Comparison of ENCODE assay signal across 7 cellular contexts in the genomic region with DNA sequence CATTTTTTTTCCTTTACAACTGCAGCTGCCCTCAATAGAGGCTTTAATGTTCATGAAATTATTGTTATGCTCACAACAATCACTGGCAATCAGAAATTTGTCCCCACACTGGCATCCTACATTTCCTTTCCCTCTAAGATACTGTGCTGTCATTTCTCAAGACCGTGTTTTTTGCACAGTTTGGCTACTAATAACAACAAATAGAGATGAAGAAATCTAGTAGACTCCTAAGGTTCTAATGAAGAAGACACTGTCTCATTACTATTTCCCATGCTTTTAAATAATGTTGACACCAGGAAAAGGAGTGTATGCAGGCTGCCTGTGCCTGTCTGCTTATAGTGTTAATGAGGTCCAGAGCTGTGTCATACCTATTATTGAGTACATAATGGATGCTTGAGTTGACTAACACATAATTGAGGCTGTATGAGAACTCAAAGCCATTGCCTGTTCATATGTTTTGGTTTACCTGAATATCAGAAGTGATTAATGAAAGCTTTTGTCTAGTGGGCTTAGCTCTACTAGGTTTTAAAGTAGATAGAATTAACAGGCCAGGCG. TPM values are rescaled to one million over a fixed set of nuclear protein-coding genes. Genes with fewer than 3 reads are reported as not detected.
DNase-seq lines count a peak whose midpoint lies in the region; ATAC-seq and TF ChIP-seq lines count a peak whose summit lies in the region.

No MANE protein-coding gene starts in this region.

- H3K4me3 ChIP-seq in HCT116 (replicated peaks in 1 of 2; ENCODE audit: low read depth in 1 of 2, low read length in 2 of 2) (peak overlapping the region; percentile 90 to 93), SU-DHL-6 (ENCODE audit: insufficient read depth, low read length, poor library complexity, severe bottlenecking) (peak overlapping the region; percentile 54), esophagus squamous epithelium (peak overlapping the region in 3 of 4 donors; percentile 95 to 100 (median 99)), spleen (peak overlapping the region in 5 of 8 donors; percentile 89 to 100 (median 95))

- CTCF ChIA-PET in HCT116 (lab: Charles Lee): no interaction called here

- H3K4me2 ChIP-seq in HCT116 (ENCODE audit: low read length): peak overlapping the region; percentile 97
- H3K4me2 ChIP-seq in SU-DHL-6 (ENCODE audit: low read depth, low read length, poor library complexity, severe bottlenecking): peak overlapping the region; percentile 59

- ATAC-seq in HCT116: no peak

- H4K20me1 ChIP-seq in HCT116 (ENCODE audit: insufficient read depth): peaks cover 10% of the 10 kb centered on the region; the same call in 1 of the 2 replicates
- H4K20me1 ChIP-seq in SU-DHL-6 (ENCODE audit: low read depth, low read length): 0 out of 2 replicates have a peak, but pooled peaks cover 2% of the 10 kb centered on the region

- H3K36me3 ChIP-seq in HCT116 (ENCODE audit: control insufficient read depth in 1 of 2, insufficient read depth in 2 of 2, low read length in 2 of 2): peaks cover 2 to 6% of the 10 kb centered on the region in 2 experiments; a peak in 2 of 4 replicates
- H3K36me3 ChIP-seq in SU-DHL-6 (ENCODE audit: low read length): no peaks in the 10 kb centered on the region
- H3K36me3 ChIP-seq in esophagus squamous epithelium: peaks cover 0 to 10% (median 0%) of the 10 kb centered on the region in 3 donors
- peaks cover 0 to 10% (median 6%) of the 10 kb centered on the region in 6 donors for H3K36me3 ChIP-seq in spleen

- H3K27me3 ChIP-seq in HCT116 (ENCODE audit: insufficient read depth, low read length): no peaks in the 10 kb centered on the region
- no peaks in the 10 kb centered on the region for H3K27me3 ChIP-seq in SU-DHL-6 (ENCODE audit: low read length)
- H3K27me3 ChIP-seq in esophagus squamous epithelium: no peaks in the 10 kb centered on the region
- no peaks in the 10 kb centered on the region for H3K27me3 ChIP-seq in spleen (replicated peaks in 1 of 7)

- no peak for DNase-seq in HCT116 (ENCODE audit: low read depth, low spot score)
- no peak for DNase-seq in esophagus squamous epithelium (lab: John Stamatoyannopoulos, UW)
- no peak for DNase-seq in spleen
- no peak for DNase-seq in stimulated activated CD4-positive, alpha-beta T cell treated with anti-CD3 and anti-CD28 coated beads, Interleukin-2, amount 100 ng/mL, for 24 hours
- no peak for DNase-seq in GF-D8 (lab: John Stamatoyannopoulos, UW)
- DNase-seq in NCI-H345 (lab: John Stamatoyannopoulos, UW): no peak

- WGBS in esophagus squamous epithelium, 2 donors: 43 to 60% methylated on average over 2 of the region's 2 CpGs
- 64 to 82% (median 72%) methylated on average over 2 of the region's 2 CpGs for WGBS in spleen, 5 donors

- peaks cover 14 to 29% of the 10 kb centered on the region in 2 experiments for H3K4me1 ChIP-seq in HCT116 (ENCODE audit: control insufficient read depth in 1 of 2, insufficient read depth in 2 of 2, low read length in 2 of 2)
- peaks cover 15 to 42% (median 18%) of the 10 kb centered on the region in 3 donors for H3K4me1 ChIP-seq in esophagus squamous epithelium
- peaks cover 24 to 58% (median 44%) of the 10 kb centered on the region in 6 donors for H3K4me1 ChIP-seq in spleen

- TF ChIP-seq CTCF in HCT116 (IDR thresholded peaks at IDR 0.05 in 2 of 3, conservative IDR thresholded peaks at IDR 0.05 in 1 of 3; ENCODE audit: borderline replicate concordance in 1 of 3, insufficient read depth in 1 of 3, low read depth in 2 of 3, low read length in 2 of 3) (no peak), SU-DHL-6 (IDR thresholded peaks at IDR 0.05; ENCODE audit: insufficient read depth, low read length, poor library complexity, severe bottlenecking) (no peak), esophagus squamous epithelium (IDR thresholded peaks at IDR 0.05) (no peak), spleen (IDR thresholded peaks at IDR 0.05 in 8 of 11, conservative IDR thresholded peaks at IDR 0.05 in 3 of 11) (no peak)

- no peak for TF ChIP-seq POLR2A in HCT116 (IDR thresholded peaks at IDR 0.05; ENCODE audit: borderline replicate concordance, extremely low read depth, insufficient read depth, insufficient read length)
- no peak for TF ChIP-seq POLR2A in esophagus squamous epithelium (IDR thresholded peaks at IDR 0.05)
- no peak for TF ChIP-seq POLR2A in spleen (IDR thresholded peaks at IDR 0.05)

- TF ChIP-seq RAD21 in HCT116 (IDR thresholded peaks at IDR 0.05; ENCODE audit: low read depth): no peak

- intact Hi-C loops in HCT116 (cut with micrococcal nuclease) (no loop called here), esophagus squamous epithelium (cut with DNase I) (loop anchor here (10.0 kb wide), 1 partner anchor 64 kb away; a partner anchor contains a TSS), spleen (cut with DNase I; ENCODE audit: low total_unique reads) (loop anchor here (10.0 kb wide), 1 partner anchor 64 kb away; a partner anchor contains a TSS)

- H3K9ac ChIP-seq in HCT116 (ENCODE audit: low read length): peak overlapping the region; percentile 98
- peak overlapping the region; percentile 92 for H3K9ac ChIP-seq in SU-DHL-6 (ENCODE audit: low read length)

- H3K9me2 ChIP-seq in HCT116 (ENCODE audit: insufficient read depth): no peaks in the 10 kb centered on the region
- H3K9me2 ChIP-seq in SU-DHL-6 (replicated peaks; ENCODE audit: insufficient read depth, low read length): no peaks in the 10 kb centered on the region

- no peaks in the 10 kb centered on the region for H3K9me3 ChIP-seq in HCT116 (ENCODE audit: control insufficient read depth in 1 of 2, insufficient read depth in 1 of 2, low read depth in 1 of 2, low read length in 2 of 2)
- H3K9me3 ChIP-seq in SU-DHL-6 (ENCODE audit: insufficient read depth, low read length): no peaks in the 10 kb centered on the region
- no peaks in the 10 kb centered on the region for H3K9me3 ChIP-seq in esophagus squamous epithelium
- H3K9me3 ChIP-seq in spleen: no peaks in the 10 kb centered on the region

- H3K27ac ChIP-seq in HCT116 (ENCODE audit: low read depth, low read length) (peak overlapping the region; percentile 95), SU-DHL-6 (ENCODE audit: low read depth, low read length) (peak overlapping the region; percentile 68; the same call in 1 of the 2 replicates), esophagus squamous epithelium (peak overlapping the region; percentile 96 to 100 (median 97)), spleen (peak overlapping the region; percentile 85 to 97 (median 96))

- H3F3A ChIP-seq in SU-DHL-6 (ENCODE audit: insufficient read depth): peaks cover 5% of the 10 kb centered on the region; the same call in 1 of the 2 replicates

- RAD21 ChIA-PET in HCT116 (lab: Charles Lee; ENCODE audit: low non-redundant PET in 1 of 2, low total read pairs in 2 of 2, uncharacterized antibody in 2 of 2, unreplicated experiment in 2 of 2): no interaction called here

- no peak overlapping the region for H2AFZ ChIP-seq in HCT116 (ENCODE audit: low read depth, low read length, poor library complexity, severe bottlenecking)
- H2AFZ ChIP-seq in SU-DHL-6 (ENCODE audit: low read depth, low read length, severe bottlenecking): peak overlapping the region; percentile 58

- BruUV-seq in HCT116 (replicated peaks; lab: Mats Ljungman, UMichigan): no TSS peak

- H3K79me2 ChIP-seq in HCT116 (ENCODE audit: insufficient read depth, low read length) (peaks cover 34% of the 10 kb centered on the region), SU-DHL-6 (ENCODE audit: insufficient read depth, low read length) (peaks cover 35% of the 10 kb centered on the region)

- POLR2A ChIA-PET in HCT116 (lab: Charles Lee): interaction anchor here (1.2 to 3.1 kb wide), 2 partner anchors 64 to 270 kb away, joined by 3 to 13 read pairs; a partner anchor contains a TSS

TF ChIP-seq in HCT116, 20 proteins besides CTCF, POLR2A, EP300 and RAD21 (continues in another document):
- TF ChIP-seq ELF1 (IDR thresholded peaks at IDR 0.05; ENCODE audit: borderline replicate concordance, low read depth) (no peak), POLR2AphosphoS5 (IDR thresholded peaks at IDR 0.05; ENCODE audit: low read depth, low read length) (no peak), SP1 (IDR thresholded peaks at IDR 0.05; ENCODE audit: low read depth) (no peak), EZH2 (IDR thresholded peaks at IDR 0.05) (no peak), JUND (IDR thresholded peaks at IDR 0.05) (no peak), SIN3A (IDR thresholded peaks at IDR 0.05; ENCODE audit: low read depth) (no peak), CBX3 (IDR thresholded peaks at IDR 0.05; ENCODE audit: low read depth) (no peak), TCF7L2 (IDR thresholded peaks at IDR 0.05; ENCODE audit: borderline replicate concordance, extremely low read depth, insufficient read depth, insufficient read length) (no peak), YY1 (IDR thresholded peaks at IDR 0.05; ENCODE audit: extremely low read depth, insufficient replicate concordance, low read depth, low read length) (no peak), SRF (IDR thresholded peaks at IDR 0.05; ENCODE audit: low read depth) (no peak)
- TF ChIP-seq, protein P1, sequence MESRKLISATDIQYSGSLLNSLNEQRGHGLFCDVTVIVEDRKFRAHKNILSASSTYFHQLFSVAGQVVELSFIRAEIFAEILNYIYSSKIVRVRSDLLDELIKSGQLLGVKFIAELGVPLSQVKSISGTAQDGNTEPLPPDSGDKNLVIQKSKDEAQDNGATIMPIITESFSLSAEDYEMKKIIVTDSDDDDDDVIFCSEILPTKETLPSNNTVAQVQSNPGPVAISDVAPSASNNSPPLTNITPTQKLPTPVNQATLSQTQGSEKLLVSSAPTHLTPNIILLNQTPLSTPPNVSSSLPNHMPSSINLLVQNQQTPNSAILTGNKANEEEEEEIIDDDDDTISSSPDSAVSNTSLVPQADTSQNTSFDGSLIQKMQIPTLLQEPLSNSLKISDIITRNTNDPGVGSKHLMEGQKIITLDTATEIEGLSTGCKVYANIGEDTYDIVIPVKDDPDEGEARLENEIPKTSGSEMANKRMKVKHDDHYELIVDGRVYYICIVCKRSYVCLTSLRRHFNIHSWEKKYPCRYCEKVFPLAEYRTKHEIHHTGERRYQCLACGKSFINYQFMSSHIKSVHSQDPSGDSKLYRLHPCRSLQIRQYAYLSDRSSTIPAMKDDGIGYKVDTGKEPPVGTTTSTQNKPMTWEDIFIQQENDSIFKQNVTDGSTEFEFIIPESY (IDR thresholded peaks at IDR 0.05; ENCODE audit: extremely low read depth, insufficient replicate concordance, low read length): no peak
- TF ChIP-seq, protein P2, sequence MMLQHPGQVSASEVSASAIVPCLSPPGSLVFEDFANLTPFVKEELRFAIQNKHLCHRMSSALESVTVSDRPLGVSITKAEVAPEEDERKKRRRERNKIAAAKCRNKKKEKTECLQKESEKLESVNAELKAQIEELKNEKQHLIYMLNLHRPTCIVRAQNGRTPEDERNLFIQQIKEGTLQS (IDR thresholded peaks at IDR 0.05): no peak
- TF ChIP-seq, protein P3, sequence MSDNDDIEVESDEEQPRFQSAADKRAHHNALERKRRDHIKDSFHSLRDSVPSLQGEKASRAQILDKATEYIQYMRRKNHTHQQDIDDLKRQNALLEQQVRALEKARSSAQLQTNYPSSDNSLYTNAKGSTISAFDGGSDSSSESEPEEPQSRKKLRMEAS (IDR thresholded peaks at IDR 0.05): no peak

RNA-seq across cellular contexts. Expression of a gene that starts 1.5 kb away (rescaled TPM):
- total RNA-seq in HCT116 (2021; ENCODE audit: unreplicated experiment): 148 TPM
- polyA plus RNA-seq in HCT116 (2012): 77.3 and 92.8 TPM in 2 replicates
- 100 to 1,000 TPM in 3 of 4 donors, 10 to 100 TPM in 1; 86.1 to 149 (median 125) TPM for total RNA-seq in esophagus squamous epithelium
- 10 to 100 TPM; 59.5 to 86.5 (median 69.4) TPM for total RNA-seq in spleen
- polyA plus RNA-seq in spleen: 10 to 100 TPM; 14.4 to 40.1 (median 22.3) TPM
